Comparison of ENCODE assay signal across 14 cellular contexts in genomic region chr21:31803039-31804007, GRCh38.
DNase-seq lines count a peak whose midpoint lies in the region; ATAC-seq and TF ChIP-seq lines count a peak whose summit lies in the region.
"Had no signal": no experiment of that assay in that cellular context is flagged by ENCODE, and none has a peak within 500 bp of the region (broad histone marks: within the 10 kb centered on the region; RNA-seq: fewer than 3 reads in every experiment).

No MANE protein-coding gene starts in this region.

- H3K4me3 ChIP-seq in neural progenitor cell (no peak overlapping the region), hepatocyte (no peak overlapping the region)
- H3K4me3 ChIP-seq: MG63 had no signal

- H2AFZ ChIP-seq in neural progenitor cell (replicated peaks) (no peak overlapping the region), hepatocyte (no peak overlapping the region)

- H3K9me3 ChIP-seq in neural progenitor cell (ENCODE audit: low read depth) = no peaks in the 10 kb centered on the region
- H3K9me3 ChIP-seq in hepatocyte (ENCODE audit: low read depth) = no peaks in the 10 kb centered on the region
- H3K9me3 ChIP-seq: MG63 had no signal

- no peaks in the 10 kb centered on the region for H3K36me3 ChIP-seq in neural progenitor cell
- H3K36me3 ChIP-seq in hepatocyte (replicated peaks; ENCODE audit: insufficient read depth, low read depth) = no peaks in the 10 kb centered on the region
- H3K36me3 ChIP-seq: MG63 had no signal

- H3K27ac ChIP-seq in foreskin keratinocyte (no peak overlapping the region), neural progenitor cell (no peak overlapping the region), hepatocyte (no peak overlapping the region)
- H3K27ac ChIP-seq: RWPE1 had no signal

- H3K4me1 ChIP-seq in foreskin keratinocyte (no peaks in the 10 kb centered on the region), neural progenitor cell (peaks cover 9% of the 10 kb centered on the region), hepatocyte (ENCODE audit: insufficient read depth) (no peaks in the 10 kb centered on the region)

- H3K9me3 Mint-ChIP-seq in neural progenitor cell = no peaks in the 10 kb centered on the region

- ATAC-seq in foreskin keratinocyte = peak; percentile 4

- H3K27me3 ChIP-seq in foreskin keratinocyte (peaks cover 6% of the 10 kb centered on the region), neural progenitor cell (no peaks in the 10 kb centered on the region), hepatocyte (no peaks in the 10 kb centered on the region)
- H3K27me3 ChIP-seq: MG63 had no signal

- no peaks in the 10 kb centered on the region for H3K9me2 ChIP-seq in hepatocyte (replicated peaks; ENCODE audit: insufficient read depth)

- peak overlapping the region; percentile 2 for H3K27ac Mint-ChIP-seq in neural progenitor cell

- H3K9ac ChIP-seq in neural progenitor cell = no peak overlapping the region

- H3K79me2 ChIP-seq in neural progenitor cell (ENCODE audit: low read depth) (no peaks in the 10 kb centered on the region), hepatocyte (no peaks in the 10 kb centered on the region)

- TF ChIP-seq CTCF in foreskin keratinocyte (conservative IDR thresholded peaks at IDR 0.05) = no peak
- TF ChIP-seq CTCF in neural progenitor cell (IDR thresholded peaks at IDR 0.05) = no peak
- no peak for TF ChIP-seq CTCF in hepatocyte (IDR thresholded peaks at IDR 0.05; ENCODE audit: poor library complexity)

- H3K4me2 ChIP-seq in neural progenitor cell = no peak overlapping the region
- no peak overlapping the region for H3K4me2 ChIP-seq in hepatocyte

- intact Hi-C loops in posterior vena cava (cut with DNase I) = no loop called here

- H3F3A ChIP-seq in neural progenitor cell (ENCODE audit: low read depth) = no peaks in the 10 kb centered on the region

- peaks cover 40% of the 10 kb centered on the region for H3K4me1 Mint-ChIP-seq in neural progenitor cell

- H4K20me1 ChIP-seq in neural progenitor cell (ENCODE audit: low read depth) (no peaks in the 10 kb centered on the region), hepatocyte (ENCODE audit: insufficient read depth, poor library complexity, severe bottlenecking) (no peaks in the 10 kb centered on the region)

- WGBS in hepatocyte (ENCODE audit: low lambda C conversion rate, missing lambda C conversion rate) = 88% methylated on average over 20 of the region's 20 CpGs

- no peak overlapping the region for H3K4me3 Mint-ChIP-seq in neural progenitor cell

- H3K36me3 Mint-ChIP-seq in neural progenitor cell = no peaks in the 10 kb centered on the region

- peaks cover 13% of the 10 kb centered on the region for H3K27me3 Mint-ChIP-seq in neural progenitor cell (ENCODE audit: insufficient read depth, low read depth)

- DNase-seq in DMS79 treated with DMSO at 0.1 percent for 48 hours (lab: John Stamatoyannopoulos, UW) (peak; percentile 89), NCI-H187 treated with DMSO at 0.1 percent for 48 hours (lab: John Stamatoyannopoulos, UW) (peak; percentile 46), foreskin keratinocyte (peak in 1 of 2 donors; percentile 82), neural progenitor cell (ENCODE audit: low spot score) (no peak), hepatocyte (ENCODE audit: low spot score) (no peak), NCI-H2081 (lab: John Stamatoyannopoulos, UW) (no peak), posterior vena cava (ENCODE audit: low spot score) (no peak)
- DNase-seq: C1 segment of cervical spinal cord, MG63, NCI-H1092, NCI-H146, NCI-H526 treated with DMSO at 0.1 percent for 48 hours, OCI-M1 had no signal

Comparison
In these comparisons a context has a peak if more than half of its experiments do, and no peak if none do; other contexts are left out.
1. DNase-seq: peak in DMS79 treated with DMSO at 0.1 percent for 48 hours (single experiment) and NCI-H187 treated with DMSO at 0.1 percent for 48 hours (single experiment); none in neural progenitor cell (single experiment), hepatocyte (single experiment), NCI-H2081 (0 of 2) and posterior vena cava (single experiment).